In genomic region chr15:29822685-29823459, GRCh38 we compare ENCODE assay signal across 1 cellular context.
TF ChIP-seq lines count a peak whose summit lies in the region.

No MANE protein-coding gene starts in this region.

TF ChIP-seq in HepG2, 621 proteins besides CTCF, POLR2A, EP300 and RAD21 (continued from another document):
- TF ChIP-seq SOX5 (CRISPR knock-in tag; IDR thresholded peaks at IDR 0.05; ENCODE audit: borderline replicate concordance) (peak; percentile 31; the same call in 1 of the 2 replicates), TBX2 (CRISPR knock-in tag; IDR thresholded peaks at IDR 0.05; ENCODE audit: borderline replicate concordance) (peak; percentile 31; the same call in 1 of the 2 replicates), FIP1L1 (IDR thresholded peaks at IDR 0.05; ENCODE audit: borderline replicate concordance, insufficient read depth, low read depth, low read length) (no peak), ZNF101 (CRISPR knock-in tag; IDR thresholded peaks at IDR 0.05; ENCODE audit: borderline replicate concordance, low read depth) (peak; percentile 39; the same call in 1 of the 2 replicates), ZNF777 (CRISPR knock-in tag; IDR thresholded peaks at IDR 0.05) (no peak; the same call in 1 of the 2 replicates), SP5 (CRISPR knock-in tag; IDR thresholded peaks at IDR 0.05; ENCODE audit: borderline replicate concordance, low read depth) (peak; percentile 16; the same call in 1 of the 2 replicates), ZFP37 (CRISPR knock-in tag; IDR thresholded peaks at IDR 0.05; ENCODE audit: borderline replicate concordance) (peak; percentile 75; the same call in 1 of the 2 replicates), SPEN (CRISPR knock-in tag; IDR thresholded peaks at IDR 0.05; ENCODE audit: low read depth) (peak; percentile 28; the same call in 1 of the 2 replicates), ZNF558 (CRISPR knock-in tag; IDR thresholded peaks at IDR 0.05; ENCODE audit: borderline replicate concordance) (no peak), TCF12 (IDR thresholded peaks at IDR 0.05) (no peak), TCF12 (CRISPR knock-in tag; IDR thresholded peaks at IDR 0.05) (0 out of 2 replicates have a peak, but pooled peaks have one; percentile 5), ZNF746 (CRISPR knock-in tag; IDR thresholded peaks at IDR 0.05) (0 out of 2 replicates have a peak, but pooled peaks have one; percentile 33), UBTF (CRISPR knock-in tag; IDR thresholded peaks at IDR 0.05) (peak; percentile 14; the same call in 1 of the 2 replicates), PHF21A (CRISPR knock-in tag; IDR thresholded peaks at IDR 0.05) (0 out of 2 replicates have a peak, but pooled peaks have one; percentile 18), ZNF724P (CRISPR knock-in tag; IDR thresholded peaks at IDR 0.05; ENCODE audit: borderline replicate concordance) (no peak), NFKBIZ (CRISPR knock-in tag; IDR thresholded peaks at IDR 0.05) (0 out of 2 replicates have a peak, but pooled peaks have one; percentile 26), ZNF572 (CRISPR knock-in tag; IDR thresholded peaks at IDR 0.05) (peak; percentile 91), PAWR (CRISPR knock-in tag; IDR thresholded peaks at IDR 0.05; ENCODE audit: borderline replicate concordance) (no peak), ZFX (CRISPR knock-in tag; IDR thresholded peaks at IDR 0.05; ENCODE audit: low read depth) (no peak), ZFP36L1 (CRISPR knock-in tag; IDR thresholded peaks at IDR 0.05) (peak; percentile 73; the same call in 1 of the 2 replicates), TBX3 (IDR thresholded peaks at IDR 0.05; ENCODE audit: borderline replicate concordance) (peak; percentile 14; the same call in 1 of the 2 replicates), ZSCAN29 (CRISPR knock-in tag; conservative IDR thresholded peaks at IDR 0.05) (0 out of 2 replicates have a peak, but pooled peaks have one; percentile 32), DDIT3 (CRISPR knock-in tag; IDR thresholded peaks at IDR 0.05) (no peak), AGO2 (optimal IDR thresholded peaks at IDR 0.05; ENCODE audit: low read depth, low read length) (no peak), U2AF2 (IDR thresholded peaks at IDR 0.05; ENCODE audit: low read depth, low read length) (no peak), GATAD2A (CRISPR knock-in tag; IDR thresholded peaks at IDR 0.05) (peak; percentile 41), TGIF2 (CRISPR knock-in tag; IDR thresholded peaks at IDR 0.05) (0 out of 2 replicates have a peak, but pooled peaks have one; percentile 37)
